8 cellular contexts compared by ENCODE assay signal in the genomic region with DNA sequence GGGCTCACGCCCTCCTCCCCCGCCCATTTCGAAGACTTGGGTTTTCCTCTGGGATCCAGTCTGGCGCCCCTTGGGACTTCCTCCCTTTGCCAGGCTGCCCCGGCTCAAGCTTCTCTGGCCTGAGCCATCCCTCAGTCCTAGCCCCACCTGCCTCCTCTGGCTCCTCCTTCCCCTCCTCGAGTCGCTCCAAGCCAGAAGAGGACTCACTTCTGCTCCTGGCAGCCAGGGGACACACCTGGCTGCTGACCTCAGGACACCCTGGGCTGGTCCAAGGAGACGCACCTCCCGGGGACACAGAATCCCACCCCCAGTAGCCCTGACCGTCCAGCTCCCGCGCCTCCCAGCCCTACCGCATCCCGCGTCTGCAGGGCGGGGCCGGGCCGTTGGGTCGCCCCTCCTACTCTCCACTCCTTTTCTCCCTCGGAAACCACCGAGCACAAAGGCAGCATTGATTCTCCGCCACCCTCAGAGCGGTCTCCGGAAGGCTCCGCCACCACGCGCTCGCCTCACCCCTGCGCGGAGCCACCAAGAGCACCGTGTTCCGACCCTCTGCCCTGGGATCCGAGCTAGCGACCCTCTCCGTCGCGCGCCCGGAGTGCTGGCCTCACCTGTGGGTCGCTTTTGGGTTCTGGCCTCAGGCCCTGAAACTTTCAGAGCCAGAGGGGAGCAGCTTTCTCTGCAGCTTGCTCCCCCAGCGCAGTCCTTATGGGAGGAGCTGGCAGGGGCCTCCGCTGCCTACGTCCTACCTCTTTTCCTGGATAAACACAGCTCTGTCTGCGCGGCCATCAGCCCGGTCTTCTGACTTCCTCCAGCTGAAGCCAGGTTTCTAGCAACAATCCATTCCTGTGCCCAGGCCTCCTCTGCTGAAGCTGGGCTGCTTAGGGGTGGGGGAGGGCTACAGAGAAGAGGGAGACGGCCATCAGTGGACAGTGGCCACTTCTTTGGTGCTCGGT. TPM values are rescaled to one million over a fixed set of nuclear protein-coding genes. Genes with fewer than 3 reads are reported as not detected.
A peak's percentile ranks its signal among the peaks of the same experiment; 100 is the strongest.
DNase-seq lines count a peak whose midpoint lies in the region; ATAC-seq and TF ChIP-seq lines count a peak whose summit lies in the region.

A gene (minus strand): TSS at position 364 of the 953 bp plus-strand sequence. CDS start 831 bp downstream, outside the sequence.

- H3K4me1 ChIP-seq in ovary (ENCODE audit: insufficient read depth) = no peaks in the 10 kb centered on the region

- no peak for TF ChIP-seq EP300 in ovary (IDR thresholded peaks at IDR 0.05)

- TF ChIP-seq CTCF in ovary (IDR thresholded peaks at IDR 0.05) = no peak
- no peak for TF ChIP-seq CTCF in type B pancreatic cell (conservative IDR thresholded peaks at IDR 0.05)

- H3K36me3 Mint-ChIP-seq in type B pancreatic cell = peaks cover 8% of the 10 kb centered on the region

- no peaks in the 10 kb centered on the region for H3K9me3 ChIP-seq in ovary

- H3K4me3 ChIP-seq in ovary = peak within 1 kb of the TSS; percentile 14

- WGBS in ovary, 3 donors = 14 to 29% (median 17%) methylated on average over 48 of the region's 48 CpGs

- no peak within 1 kb of the TSS for H3K27ac ChIP-seq in ovary

- peaks cover 70% of the 10 kb centered on the region for H3K27me3 Mint-ChIP-seq in type B pancreatic cell

- H3K4me3 Mint-ChIP-seq in type B pancreatic cell = peak within 1 kb of the TSS; percentile 88

- no peaks in the 10 kb centered on the region for H3K9me3 Mint-ChIP-seq in type B pancreatic cell

- ATAC-seq in GM21360 (IDR thresholded peaks at IDR 0.05; ENCODE audit: unreplicated experiment) (peak; percentile 44), Right ventricle myocardium superior (ENCODE audit: poor library complexity) (peak; percentile 54)

- no peaks in the 10 kb centered on the region for H3K36me3 ChIP-seq in ovary

- peak within 1 kb of the TSS; percentile 92 for H3K27ac Mint-ChIP-seq in type B pancreatic cell

- peaks cover 13% of the 10 kb centered on the region for H3K4me1 Mint-ChIP-seq in type B pancreatic cell (ENCODE audit: unreplicated experiment)

- TF ChIP-seq POLR2A in ovary (IDR thresholded peaks at IDR 0.05) = no peak

- intact Hi-C loops in Right ventricle myocardium superior (cut with DNase I) (loop anchor here (5.0 to 10.0 kb wide), 2 partner anchors 75 to 247 kb away; a partner anchor contains a TSS), ovary (cut with DNase I) (no loop called here)

- no peaks in the 10 kb centered on the region for H3K27me3 ChIP-seq in ovary

- DNase-seq in NCI-H748 treated with DMSO at 0.1 percent for 48 hours (lab: John Stamatoyannopoulos, UW) = peak; percentile 67
- peak in 3 of 4 experiments; percentile 20 to 41 (median 35) for DNase-seq in activated naive CD4-positive, alpha-beta T cell (lab: John Stamatoyannopoulos, UW)
- DNase-seq in Right ventricle myocardium superior = no peak
- no peak for DNase-seq in ovary
- DNase-seq in type B pancreatic cell (ENCODE audit: extremely low spot score, unreplicated experiment) = no peak
- DNase-seq in HCEC 1CT = no peak
- no peak for DNase-seq in HuH-7 (ENCODE audit: low spot score)

RNA-seq across cellular contexts. Expression of the gene that starts here (rescaled TPM):
- not detected for total RNA-seq in Right ventricle myocardium superior
- 1 to 10 TPM in 1 of 7 donors, under 1 TPM in 3, not detected in 3; 0.10 to 1.0 (median 0.18) TPM for total RNA-seq in ovary
- polyA plus RNA-seq in ovary = under 1 TPM in 1 of 2 donors, not detected in 1; 0.04 TPM
- 0.43 and 0.45 TPM in 2 replicates for total RNA-seq in type B pancreatic cell (ENCODE audit: low replicate concordance)

Comparison
In these comparisons a context has a peak if more than half of its experiments do, and no peak if none do; other contexts are left out.
1. Peak in ATAC-seq in Right ventricle myocardium superior; RNA of the gene not detected or under 1 TPM.
2. DNase-seq: peak in NCI-H748 treated with DMSO at 0.1 percent for 48 hours (single experiment) and activated naive CD4-positive, alpha-beta T cell (3 of 4); none in Right ventricle myocardium superior (single experiment), ovary (0 of 5), type B pancreatic cell (single experiment), HCEC 1CT (single experiment) and HuH-7 (single experiment).